Comparison of ENCODE assay signal across 16 cellular contexts in the genomic region with DNA sequence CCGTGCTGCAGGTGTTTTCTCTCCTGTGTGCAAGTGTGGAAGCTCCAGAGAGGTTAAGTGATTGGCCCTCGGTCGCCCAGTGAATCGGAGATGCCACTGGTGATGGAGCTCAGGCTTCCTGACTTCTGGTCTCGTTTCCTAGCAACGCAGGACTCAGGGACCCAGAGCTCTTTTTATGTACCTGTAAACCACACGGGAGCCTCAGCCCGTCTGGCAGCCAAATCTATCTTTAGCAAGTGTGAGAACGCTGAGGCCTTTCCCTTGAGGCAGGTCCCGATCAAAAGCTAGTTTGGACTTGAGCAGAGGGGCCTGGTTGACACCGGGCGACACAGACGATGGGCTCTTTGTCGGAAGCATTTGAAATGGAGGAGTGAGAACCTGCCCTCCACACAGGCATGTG.
A peak's percentile ranks its signal among the peaks of the same experiment; 100 is the strongest.
DNase-seq lines count a peak whose midpoint lies in the region; ATAC-seq and TF ChIP-seq lines count a peak whose summit lies in the region.
"Had no signal": no experiment of that assay in that cellular context is flagged by ENCODE, and none has a peak within 500 bp of the region (broad histone marks: within the 10 kb centered on the region; RNA-seq: fewer than 3 reads in every experiment).

No MANE protein-coding gene starts in this region.

- no peaks in the 10 kb centered on the region for H3K9me3 ChIP-seq in adrenal gland (replicated peaks in 1 of 3)
- H3K9me3 ChIP-seq: Peyer's patch had no signal

- H3K27ac ChIP-seq in dorsolateral prefrontal cortex: peak overlapping the region in 35 of 59 donors; percentile 1 to 100 (median 57)
- no peak overlapping the region for H3K27ac ChIP-seq in adrenal gland
- H3K27ac ChIP-seq: C4-2B, Peyer's patch had no signal

- intact Hi-C loops in dorsolateral prefrontal cortex (cut with DNase I): no loop called here
- intact Hi-C loops in left ventricle myocardium superior (cut with micrococcal nuclease): no loop called here
- intact Hi-C loops in adrenal gland (cut with DNase I): no loop called here

- TF ChIP-seq CTCF in dorsolateral prefrontal cortex (IDR thresholded peaks at IDR 0.05 in 54 of 56, conservative IDR thresholded peaks at IDR 0.05 in 2 of 56; ENCODE audit: low read depth in 1 of 56, partially characterized antibody in 56 of 56) (no peak), adrenal gland (IDR thresholded peaks at IDR 0.05) (no peak)

- DNase-seq in NCI-H748 (lab: John Stamatoyannopoulos, UW; ENCODE audit: unreplicated experiment): peak; percentile 5
- no peak for DNase-seq in NCI-H748 treated with DMSO at 0.1 percent for 48 hours (lab: John Stamatoyannopoulos, UW)
- peak in 1 of 10 donors; percentile 37 for DNase-seq in dorsolateral prefrontal cortex
- DNase-seq in left ventricle myocardium superior: peak; percentile 51
- no peak for DNase-seq in adrenal gland
- DNase-seq in H7: no peak
- DNase-seq: 8988T, Karpas-422, MV-4-11, NCI-H1105 treated with DMSO at 0.1 percent for 48 hours, NCI-H2081, NCI-H345, NCI-H524, Peyer's patch had no signal

- ATAC-seq in left ventricle myocardium superior (peak; percentile 75), GM18873 (IDR thresholded peaks at IDR 0.05; ENCODE audit: low FRiP score, unreplicated experiment) (no peak)

- H3K36me3 ChIP-seq in adrenal gland (replicated peaks in 1 of 2) (no peaks in the 10 kb centered on the region), H7 (replicated peaks; ENCODE audit: control insufficient read depth, insufficient read depth, low read length) (no peaks in the 10 kb centered on the region)
- H3K36me3 ChIP-seq: Peyer's patch had no signal

- TF ChIP-seq POLR2A in adrenal gland (IDR thresholded peaks at IDR 0.05): no peak

- H3K4me3 ChIP-seq in dorsolateral prefrontal cortex (no peak overlapping the region), adrenal gland (no peak overlapping the region), H7 (ENCODE audit: insufficient read depth, low read depth, low read length) (no peak overlapping the region)
- H3K4me3 ChIP-seq: Peyer's patch had no signal

- no peaks in the 10 kb centered on the region for H3K4me1 ChIP-seq in adrenal gland (replicated peaks in 1 of 2)
- H3K4me1 ChIP-seq: Peyer's patch had no signal

- H3K27me3 ChIP-seq in dorsolateral prefrontal cortex (peaks cover 0 to 7% (median 0%) of the 10 kb centered on the region in 45 donors), adrenal gland (no peaks in the 10 kb centered on the region), H7 (ENCODE audit: control insufficient read depth, insufficient read depth, low read length) (no peaks in the 10 kb centered on the region)
- H3K27me3 ChIP-seq: Peyer's patch had no signal

- WGBS in adrenal gland, 4 donors: 73 to 77% (median 77%) methylated on average over 10 to 14 of the region's 14 CpGs

Comparison
In these comparisons a context has a peak if more than half of its experiments do, and no peak if none do; other contexts are left out.
1. DNase-seq: peak in NCI-H748 (single experiment) and left ventricle myocardium superior (single experiment); none in NCI-H748 treated with DMSO at 0.1 percent for 48 hours (single experiment), adrenal gland (0 of 7) and H7 (single experiment).
2. H3K27ac ChIP-seq: peak in dorsolateral prefrontal cortex (35 of 59); none in adrenal gland (0 of 5).